In genomic region chr17:7684856-7685532, GRCh38 we compare ENCODE assay signal across 8 cellular contexts. TPM values are rescaled to one million over a fixed set of nuclear protein-coding genes. Genes with fewer than 3 reads are reported as not detected.
DNase-seq lines count a peak whose midpoint lies in the region; ATAC-seq, FAIRE-seq and TF ChIP-seq lines count a peak whose summit lies in the region.

No MANE protein-coding gene starts in this region.

- H3K27ac ChIP-seq in heart left ventricle, result peak overlapping the region; percentile 89 to 99 (median 96)
- H3K27ac ChIP-seq in K562 (ENCODE audit: extremely low read depth, low read depth, low read length), result peak overlapping the region; percentile 99
- H3K27ac ChIP-seq in upper lobe of right lung, result peak overlapping the region; percentile 100

- H4K20me1 ChIP-seq in K562 (replicated peaks; ENCODE audit: control insufficient read depth, insufficient read depth, low read length), result no peaks in the 10 kb centered on the region

- in situ Hi-C loops in K562 (cut with MboI), result loop anchor here (5.0 kb wide), 1 partner anchor 53 kb away; the partner anchor contains the start of gene SHBG

- H3K36me3 ChIP-seq in heart left ventricle, result peaks cover 0 to 4% (median 0%) of the 10 kb centered on the region in 9 donors
- peaks cover 24% of the 10 kb centered on the region for H3K36me3 ChIP-seq in K562 (ENCODE audit: control insufficient read depth, insufficient read depth, low read length)
- no peaks in the 10 kb centered on the region for H3K36me3 ChIP-seq in upper lobe of right lung

- no peaks in the 10 kb centered on the region for H3K27me3 ChIP-seq in heart left ventricle
- H3K27me3 ChIP-seq in K562 (ENCODE audit: control insufficient read depth in 2 of 2, insufficient read depth in 2 of 2, low read length in 2 of 2), result no peaks in the 10 kb centered on the region
- no peaks in the 10 kb centered on the region for H3K27me3 ChIP-seq in upper lobe of right lung

- H3K9me1 ChIP-seq in K562 (ENCODE audit: control insufficient read depth, insufficient read depth, low read length), result no peaks in the 10 kb centered on the region

- TF ChIP-seq EP300 in K562 (IDR thresholded peaks at IDR 0.05; ENCODE audit: low read length), result no peak

- H3K27ac Mint-ChIP-seq in memory B cell, result peak overlapping the region; percentile 99

- no peak for FAIRE-seq in K562 (lab: Jason Lieb, UNC)

- POLR2A ChIA-PET in K562 (lab: Yijun Ruan, JAX), result interaction anchor here (1.4 to 7.3 kb wide), 12 partner anchors 8 to 101 kb away, joined by 5 to 67 read pairs (median 22); partner anchors contain the start of genes ATP1B2, EFNB3, MPDU1 and SAT2

- no peaks in the 10 kb centered on the region for H3K36me3 Mint-ChIP-seq in memory B cell

- peak overlapping the region; percentile 67 to 97 (median 86) for H3K4me3 ChIP-seq in heart left ventricle
- peak overlapping the region; percentile 78 for H3K4me3 ChIP-seq in K562
- peak overlapping the region; percentile 71 for H3K4me3 ChIP-seq in upper lobe of right lung

- peaks cover 66% of the 10 kb centered on the region for H3K79me2 ChIP-seq in K562 (ENCODE audit: control insufficient read depth, insufficient read depth, low read length)

- peaks cover 31% of the 10 kb centered on the region for H3K4me1 Mint-ChIP-seq in memory B cell

- CTCF ChIA-PET in K562 (lab: Yijun Ruan, JAX; ENCODE audit: low intra/inter-chr PET ratio), result no interaction called here

- H2AFZ ChIP-seq in K562 (ENCODE audit: low read depth, low read length), result peak overlapping the region; percentile 55; the same call in 1 of the 2 replicates

- no peaks in the 10 kb centered on the region for H3K9me3 ChIP-seq in heart left ventricle
- H3K9me3 ChIP-seq in K562 (replicated peaks; ENCODE audit: control insufficient read depth, insufficient read depth, low read depth, low read length), result no peaks in the 10 kb centered on the region
- H3K9me3 ChIP-seq in upper lobe of right lung, result no peaks in the 10 kb centered on the region

- H3K27me3 Mint-ChIP-seq in memory B cell, result no peaks in the 10 kb centered on the region

- no peak for TF ChIP-seq RAD21 in K562 (CRISPR knock-in tag; conservative IDR thresholded peaks at IDR 0.05 in 1 of 2, IDR thresholded peaks at IDR 0.05 in 1 of 2)

- TF ChIP-seq POLR2A in heart left ventricle (IDR thresholded peaks at IDR 0.05) (no peak), K562 (conservative IDR thresholded peaks at IDR 0.05) (no peak)

- WGBS in heart left ventricle, 4 donors, result 63 to 71% (median 69%) methylated on average over 15 of the region's 15 CpGs
- 5% methylated on average over 14 of the region's 15 CpGs for WGBS in K562 (ENCODE audit: insufficient coverage, low coverage, missing lambda C conversion rate)

- peak overlapping the region; percentile 95 to 96 for H3K9ac ChIP-seq in K562 (ENCODE audit: insufficient read depth in 1 of 2, low read depth in 2 of 2, low read length in 2 of 2)

- H3K4me2 ChIP-seq in K562 (ENCODE audit: insufficient read depth, low read length), result peak overlapping the region; percentile 99

- H3K4me3 Mint-ChIP-seq in memory B cell, result peak overlapping the region; percentile 97

- no peak for ATAC-seq in heart left ventricle
- no peak for ATAC-seq in left cardiac atrium
- ATAC-seq in K562, result no peak
- ATAC-seq in memory B cell (ENCODE audit: low read depth), result no peak
- no peak for ATAC-seq in upper lobe of right lung

- no peak for TF ChIP-seq CTCF in heart left ventricle (IDR thresholded peaks at IDR 0.05)
- no peak for TF ChIP-seq CTCF in K562 (IDR thresholded peaks at IDR 0.05 in 2 of 3, conservative IDR thresholded peaks at IDR 0.05 in 1 of 3; ENCODE audit: insufficient read depth in 2 of 3, low read depth in 1 of 3, low read length in 3 of 3)
- TF ChIP-seq CTCF in upper lobe of right lung (IDR thresholded peaks at IDR 0.05), result no peak

- H3K9me3 Mint-ChIP-seq in memory B cell, result no peaks in the 10 kb centered on the region

- DNase-seq in heart left ventricle (no peak), left cardiac atrium (no peak), K562 (ENCODE audit: extremely low read depth in 1 of 4, low spot score in 3 of 4) (no peak), memory B cell (ENCODE audit: low spot score in 2 of 2) (no peak), upper lobe of right lung (no peak), GDM1 (lab: John Stamatoyannopoulos, UW) (no peak), head of caudate nucleus (no peak), SKM-1 (lab: John Stamatoyannopoulos, UW; ENCODE audit: unreplicated experiment) (no peak)

- H3K4me1 ChIP-seq in heart left ventricle (peaks cover 0 to 37% (median 24%) of the 10 kb centered on the region in 12 donors), K562 (replicated peaks in 1 of 2; ENCODE audit: control insufficient read depth in 2 of 2, insufficient read depth in 2 of 2, low read length in 2 of 2) (peaks cover 2 to 15% of the 10 kb centered on the region in 2 experiments; a peak in 3 of 5 replicates), upper lobe of right lung (peaks cover 23% of the 10 kb centered on the region)

- BruUV-seq in K562 (replicated peaks; lab: Mats Ljungman, UMichigan), result no TSS peak

- intact Hi-C loops in heart left ventricle (cut with DNase I), result loop anchor here in 8 of 10 donors (5.0 to 10.0 kb wide), 11 partner anchors 33 to 378 kb away; partner anchors contain the start of genes SHBG (in 4 of the 8), ATP1B2 (in 1 of the 8), CYB5D1 (in 1 of the 8) and EIF5A (in 1 of the 8)
- intact Hi-C loops in left cardiac atrium (cut with DNase I), result loop anchor here in 1 of 2 donors (10.0 kb wide), 1 partner anchor 50 kb away; the partner anchor contains the start of gene SHBG
- intact Hi-C loops in K562 (cut with micrococcal nuclease), result loop anchor here (5.0 kb wide), 1 partner anchor 98 kb away; no protein-coding TSS in a partner anchor
- intact Hi-C loops in upper lobe of right lung (cut with DNase I), result no loop called here
- intact Hi-C loops in head of caudate nucleus (cut with DNase I), result loop anchor here (5.0 to 10.0 kb wide), 2 partner anchors 58 to 100 kb away; partner anchors contain the start of genes MPDU1 and SAT2

RNA-seq across cellular contexts. Expression of gene TP53, which starts 2.3 kb away (rescaled TPM):
- total RNA-seq in heart left ventricle (10 to 100 TPM; 10.0 to 44.6 (median 12.8) TPM), left cardiac atrium (10 to 100 TPM; 18.5 to 23.7 TPM), K562 (2014; rRNA removed) (4.6 and 6.6 TPM in 2 replicates), K562 (2014; rRNA removed; fragmentation: Illumina TruSeq; extraction: Trizol) (5.3 and 6.2 TPM in 2 replicates), K562 (2015; rRNA removed; fragmentation: Illumina TruSeq; extraction: Trizol) (6.8 and 7.1 TPM in 2 replicates), K562 (2021) (10.6 and 11.0 TPM in 2 replicates), upper lobe of right lung (41.7 TPM)
- polyA plus RNA-seq in heart left ventricle (1 to 10 TPM; 6.8 to 9.0 TPM), K562 (2011; rRNA removed) (14.0 and 18.7 TPM in 2 replicates), K562 (2014; fragmentation: Illumina TruSeq; extraction: Trizol) (9.2 and 9.9 TPM in 2 replicates), K562 (2014; fragmentation: Nextera tagmentation; extraction: Ambion mirVana) (1 to 10 TPM; 2.8 to 3.4 TPM), K562 (2014; rRNA removed) (12.5 and 17.7 TPM in 2 replicates)
- total RNA-seq in K562 (2011; cell fraction: chromatin; rRNA removed; ENCODE audit: low replicate concordance), result 51.9 and 81.8 TPM in 2 replicates
- 41.2 and 53.7 TPM in 2 replicates for total RNA-seq in K562 (2011; cell fraction: nucleolus; rRNA removed)
- 66.0 and 80.9 TPM in 2 replicates for total RNA-seq in K562 (2011; cell fraction: nucleoplasm; rRNA removed)
- 15.6 and 16.9 TPM in 2 replicates for polyA plus RNA-seq in K562 (2011; cell fraction: cytosol; rRNA removed)
- polyA plus RNA-seq in K562 (2011; cell fraction: nucleus; rRNA removed), result 33.1 and 41.0 TPM in 2 replicates
- 7.6 and 13.1 TPM in 2 replicates for polyA plus RNA-seq in K562 (2012)
- 7.7 and 10.0 TPM in 2 replicates for polyA minus RNA-seq in K562 (2011; rRNA and poly(A)+ RNA removed)
- 3.4 and 4.0 TPM in 2 replicates for polyA minus RNA-seq in K562 (2011; cell fraction: cytosol; rRNA and poly(A)+ RNA removed)
- 10.4 and 13.4 TPM in 2 replicates for polyA minus RNA-seq in K562 (2011; cell fraction: nucleus; rRNA and poly(A)+ RNA removed)

RNA-seq across cellular contexts. Expression of gene WRAP53, which starts 3.3 kb away (rescaled TPM):
- total RNA-seq in heart left ventricle (1 to 10 TPM; 3.7 to 9.8 (median 4.8) TPM), left cardiac atrium (1 to 10 TPM; 3.7 to 6.0 TPM), K562 (2014; rRNA removed) (16.1 and 17.3 TPM in 2 replicates), K562 (2014; rRNA removed; fragmentation: Illumina TruSeq; extraction: Trizol) (8.2 and 9.1 TPM in 2 replicates), K562 (2015; rRNA removed; fragmentation: Illumina TruSeq; extraction: Trizol) (12.7 and 13.4 TPM in 2 replicates), K562 (2021) (18.2 and 21.8 TPM in 2 replicates), upper lobe of right lung (5.7 TPM)
- polyA plus RNA-seq in heart left ventricle (10 to 100 TPM in 1 of 2 donors, 1 to 10 TPM in 1; 5.4 to 12.0 TPM), K562 (2011; rRNA removed) (8.9 and 11.9 TPM in 2 replicates), K562 (2014; fragmentation: Illumina TruSeq; extraction: Trizol) (14.9 and 15.3 TPM in 2 replicates), K562 (2014; fragmentation: Nextera tagmentation; extraction: Ambion mirVana) (1 to 10 TPM in 1 of 2 experiments, under 1 TPM in 1; 0.72 to 4.1 TPM), K562 (2014; rRNA removed) (15.2 and 15.9 TPM in 2 replicates)
- 8.2 and 18.4 TPM in 2 replicates for total RNA-seq in K562 (2011; cell fraction: chromatin; rRNA removed; ENCODE audit: low replicate concordance)
- total RNA-seq in K562 (2011; cell fraction: nucleolus; rRNA removed), result 17.1 and 17.3 TPM in 2 replicates
- 9.5 and 13.7 TPM in 2 replicates for total RNA-seq in K562 (2011; cell fraction: nucleoplasm; rRNA removed)
- polyA plus RNA-seq in K562 (2011; cell fraction: cytosol; rRNA removed), result 11.5 and 24.1 TPM in 2 replicates
- polyA plus RNA-seq in K562 (2011; cell fraction: nucleus; rRNA removed), result 14.9 and 24.3 TPM in 2 replicates
- polyA plus RNA-seq in K562 (2012), result 13.1 and 20.2 TPM in 2 replicates
- 5.2 and 8.3 TPM in 2 replicates for polyA minus RNA-seq in K562 (2011; rRNA and poly(A)+ RNA removed)
- polyA minus RNA-seq in K562 (2011; cell fraction: cytosol; rRNA and poly(A)+ RNA removed), result 5.6 and 12.7 TPM in 2 replicates
- 6.5 and 7.8 TPM in 2 replicates for polyA minus RNA-seq in K562 (2011; cell fraction: nucleus; rRNA and poly(A)+ RNA removed)

RNA-seq across cellular contexts. Expression of gene EFNB3, which starts 20.0 kb away (rescaled TPM):
- 1 to 10 TPM in 1 of 9 donors, under 1 TPM in 8; 0.10 to 4.6 (median 0.36) TPM for total RNA-seq in heart left ventricle
- polyA plus RNA-seq in heart left ventricle, result under 1 TPM; 0.15 to 0.43 TPM
- total RNA-seq in left cardiac atrium, result 1 to 10 TPM; 1.1 to 1.4 TPM
- 0.16 and 0.19 TPM in 2 replicates for total RNA-seq in K562 (2011; cell fraction: chromatin; rRNA removed; ENCODE audit: low replicate concordance)
- 0.26 TPM in 1 of 2 replicates, not detected in the other for total RNA-seq in K562 (2011; cell fraction: nucleolus; rRNA removed)
- total RNA-seq in K562 (2011; cell fraction: nucleoplasm; rRNA removed), result 0.07 and 0.46 TPM in 2 replicates
- total RNA-seq in K562 (2014; rRNA removed), result 0.04 TPM in 1 of 2 replicates, not detected in the other
- total RNA-seq in K562 (2014; rRNA removed; fragmentation: Illumina TruSeq; extraction: Trizol), result not detected in 2 replicates
- not detected in 2 replicates for total RNA-seq in K562 (2015; rRNA removed; fragmentation: Illumina TruSeq; extraction: Trizol)
- total RNA-seq in K562 (2021), result not detected in 2 replicates
- 0.04 TPM in 1 of 2 replicates, not detected in the other for polyA plus RNA-seq in K562 (2011; rRNA removed)
- 0.01 TPM in 1 of 2 replicates, not detected in the other for polyA plus RNA-seq in K562 (2011; cell fraction: cytosol; rRNA removed)
- polyA plus RNA-seq in K562 (2011; cell fraction: nucleus; rRNA removed), result 0.17 and 0.18 TPM in 2 replicates
- polyA plus RNA-seq in K562 (2012), result 0.03 TPM in 1 of 2 replicates, not detected in the other
- not detected in 2 replicates for polyA plus RNA-seq in K562 (2014; fragmentation: Illumina TruSeq; extraction: Trizol)
- not detected for polyA plus RNA-seq in K562 (2014; fragmentation: Nextera tagmentation; extraction: Ambion mirVana)
- not detected in 2 replicates for polyA plus RNA-seq in K562 (2014; rRNA removed)
- 0.07 TPM in 1 of 2 replicates, not detected in the other for polyA minus RNA-seq in K562 (2011; rRNA and poly(A)+ RNA removed)
- not detected in 2 replicates for polyA minus RNA-seq in K562 (2011; cell fraction: cytosol; rRNA and poly(A)+ RNA removed)
- not detected in 2 replicates for polyA minus RNA-seq in K562 (2011; cell fraction: nucleus; rRNA and poly(A)+ RNA removed)
- total RNA-seq in upper lobe of right lung, result 0.32 TPM

RNA-seq across cellular contexts. Expression of gene DNAH2, which starts 32.5 kb away (rescaled TPM):
- total RNA-seq in heart left ventricle (under 1 TPM in 5 of 9 donors, not detected in 4; 0.02 to 0.56 (median 0.05) TPM), left cardiac atrium (under 1 TPM; 0.05 to 0.24 TPM), K562 (2014; rRNA removed) (not detected in 2 replicates), K562 (2014; rRNA removed; fragmentation: Illumina TruSeq; extraction: Trizol) (not detected in 2 replicates), K562 (2015; rRNA removed; fragmentation: Illumina TruSeq; extraction: Trizol) (not detected in 2 replicates), K562 (2021) (not detected in 2 replicates), upper lobe of right lung (0.58 TPM)
- polyA plus RNA-seq in heart left ventricle (under 1 TPM; 0.04 TPM), K562 (2011; rRNA removed) (not detected in 2 replicates), K562 (2014; fragmentation: Illumina TruSeq; extraction: Trizol) (not detected in 2 replicates), K562 (2014; fragmentation: Nextera tagmentation; extraction: Ambion mirVana) (under 1 TPM in 1 of 2 experiments, not detected in 1; 0.03 TPM), K562 (2014; rRNA removed) (not detected in 2 replicates)
- total RNA-seq in K562 (2011; cell fraction: chromatin; rRNA removed; ENCODE audit: low replicate concordance), result 0.23 TPM in 1 of 2 replicates, not detected in the other
- total RNA-seq in K562 (2011; cell fraction: nucleolus; rRNA removed), result under 0.01 TPM in 1 of 2 replicates, not detected in the other
- 0.07 TPM in 1 of 2 replicates, not detected in the other for total RNA-seq in K562 (2011; cell fraction: nucleoplasm; rRNA removed)
- polyA plus RNA-seq in K562 (2011; cell fraction: cytosol; rRNA removed), result not detected in 2 replicates
- polyA plus RNA-seq in K562 (2011; cell fraction: nucleus; rRNA removed), result 0.03 TPM in 1 of 2 replicates, not detected in the other
- polyA plus RNA-seq in K562 (2012), result 0.03 TPM in 1 of 2 replicates, not detected in the other
- not detected in 2 replicates for polyA minus RNA-seq in K562 (2011; rRNA and poly(A)+ RNA removed)
- polyA minus RNA-seq in K562 (2011; cell fraction: cytosol; rRNA and poly(A)+ RNA removed), result not detected in 2 replicates
- under 0.01 TPM in 1 of 2 replicates, not detected in the other for polyA minus RNA-seq in K562 (2011; cell fraction: nucleus; rRNA and poly(A)+ RNA removed)

RNA-seq across cellular contexts. Expression of gene ATP1B2, which starts 34.3 kb away (rescaled TPM):
- 1 to 10 TPM; 1.3 to 6.6 (median 2.9) TPM for total RNA-seq in heart left ventricle
- polyA plus RNA-seq in heart left ventricle, result 1 to 10 TPM in 1 of 2 donors, under 1 TPM in 1; 0.60 to 2.6 TPM
- total RNA-seq in left cardiac atrium, result 1 to 10 TPM; 1.8 to 3.7 TPM
- 5.0 and 5.9 TPM in 2 replicates for total RNA-seq in K562 (2011; cell fraction: chromatin; rRNA removed; ENCODE audit: low replicate concordance)
- total RNA-seq in K562 (2011; cell fraction: nucleolus; rRNA removed), result 4.0 and 8.3 TPM in 2 replicates
- total RNA-seq in K562 (2011; cell fraction: nucleoplasm; rRNA removed), result 9.5 and 11.4 TPM in 2 replicates
- total RNA-seq in K562 (2014; rRNA removed), result 0.23 and 1.1 TPM in 2 replicates
- 0.41 and 0.47 TPM in 2 replicates for total RNA-seq in K562 (2014; rRNA removed; fragmentation: Illumina TruSeq; extraction: Trizol)
- total RNA-seq in K562 (2015; rRNA removed; fragmentation: Illumina TruSeq; extraction: Trizol), result 0.25 and 0.68 TPM in 2 replicates
- total RNA-seq in K562 (2021), result 4.7 and 5.4 TPM in 2 replicates
- 0.59 and 1.8 TPM in 2 replicates for polyA plus RNA-seq in K562 (2011; rRNA removed)
- 0.97 and 1.6 TPM in 2 replicates for polyA plus RNA-seq in K562 (2011; cell fraction: cytosol; rRNA removed)
- 1.7 and 2.4 TPM in 2 replicates for polyA plus RNA-seq in K562 (2011; cell fraction: nucleus; rRNA removed)
- polyA plus RNA-seq in K562 (2012), result 1.4 and 2.6 TPM in 2 replicates
- 6.0 and 6.1 TPM in 2 replicates for polyA plus RNA-seq in K562 (2014; fragmentation: Illumina TruSeq; extraction: Trizol)
- 1 to 10 TPM in 1 of 2 experiments, under 1 TPM in 1; 0.99 to 2.4 TPM for polyA plus RNA-seq in K562 (2014; fragmentation: Nextera tagmentation; extraction: Ambion mirVana)
- polyA plus RNA-seq in K562 (2014; rRNA removed), result 1.4 and 1.6 TPM in 2 replicates
- polyA minus RNA-seq in K562 (2011; rRNA and poly(A)+ RNA removed), result 0.93 and 2.0 TPM in 2 replicates
- polyA minus RNA-seq in K562 (2011; cell fraction: cytosol; rRNA and poly(A)+ RNA removed), result 5.1 TPM in 2 replicates
- 0.81 and 1.00 TPM in 2 replicates for polyA minus RNA-seq in K562 (2011; cell fraction: nucleus; rRNA and poly(A)+ RNA removed)
- 4.8 TPM for total RNA-seq in upper lobe of right lung
